ENCODE assay signal across 2 cellular contexts in the genomic region with DNA sequence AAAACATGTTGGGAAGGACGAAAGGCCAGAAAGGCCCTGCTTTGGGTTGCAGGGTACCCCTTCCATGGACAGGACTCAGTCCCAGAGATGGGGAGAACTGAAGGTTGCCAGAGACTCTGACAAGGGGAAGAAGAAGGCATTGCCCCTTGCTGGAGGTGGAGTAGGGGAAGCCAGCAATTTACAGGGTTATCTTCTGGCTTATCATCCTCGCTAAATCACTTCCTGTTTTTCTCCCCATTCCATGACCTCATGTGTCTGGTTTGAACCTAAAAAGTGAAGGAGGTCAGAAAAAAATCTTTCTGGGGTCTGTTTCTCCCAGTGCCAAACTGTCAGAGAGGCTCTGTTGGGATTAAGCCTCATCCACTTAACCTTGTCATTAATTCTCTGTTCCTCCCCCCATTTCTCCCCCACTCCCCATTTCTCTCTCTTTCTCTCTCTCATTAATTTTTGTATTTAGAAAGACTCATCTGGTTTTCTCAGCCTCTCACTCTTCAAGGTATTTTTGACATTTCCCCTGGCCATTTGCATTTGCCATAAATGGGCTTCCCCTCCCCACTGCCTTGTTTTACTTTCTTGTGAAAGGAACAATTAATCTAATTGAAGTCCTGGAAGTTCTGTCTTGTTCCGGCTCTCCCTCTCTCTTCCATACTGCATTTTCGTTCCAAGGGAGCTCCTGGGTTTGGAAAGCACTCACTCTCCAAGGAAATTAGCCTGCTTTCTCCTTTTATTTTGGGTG.
TF ChIP-seq lines count a peak whose summit lies in the region.

No MANE protein-coding gene starts in this region.

TF ChIP-seq in WTC11, 78 proteins besides CTCF, POLR2A, EP300 and RAD21 (continues in another document):
- TF ChIP-seq, protein P1, sequence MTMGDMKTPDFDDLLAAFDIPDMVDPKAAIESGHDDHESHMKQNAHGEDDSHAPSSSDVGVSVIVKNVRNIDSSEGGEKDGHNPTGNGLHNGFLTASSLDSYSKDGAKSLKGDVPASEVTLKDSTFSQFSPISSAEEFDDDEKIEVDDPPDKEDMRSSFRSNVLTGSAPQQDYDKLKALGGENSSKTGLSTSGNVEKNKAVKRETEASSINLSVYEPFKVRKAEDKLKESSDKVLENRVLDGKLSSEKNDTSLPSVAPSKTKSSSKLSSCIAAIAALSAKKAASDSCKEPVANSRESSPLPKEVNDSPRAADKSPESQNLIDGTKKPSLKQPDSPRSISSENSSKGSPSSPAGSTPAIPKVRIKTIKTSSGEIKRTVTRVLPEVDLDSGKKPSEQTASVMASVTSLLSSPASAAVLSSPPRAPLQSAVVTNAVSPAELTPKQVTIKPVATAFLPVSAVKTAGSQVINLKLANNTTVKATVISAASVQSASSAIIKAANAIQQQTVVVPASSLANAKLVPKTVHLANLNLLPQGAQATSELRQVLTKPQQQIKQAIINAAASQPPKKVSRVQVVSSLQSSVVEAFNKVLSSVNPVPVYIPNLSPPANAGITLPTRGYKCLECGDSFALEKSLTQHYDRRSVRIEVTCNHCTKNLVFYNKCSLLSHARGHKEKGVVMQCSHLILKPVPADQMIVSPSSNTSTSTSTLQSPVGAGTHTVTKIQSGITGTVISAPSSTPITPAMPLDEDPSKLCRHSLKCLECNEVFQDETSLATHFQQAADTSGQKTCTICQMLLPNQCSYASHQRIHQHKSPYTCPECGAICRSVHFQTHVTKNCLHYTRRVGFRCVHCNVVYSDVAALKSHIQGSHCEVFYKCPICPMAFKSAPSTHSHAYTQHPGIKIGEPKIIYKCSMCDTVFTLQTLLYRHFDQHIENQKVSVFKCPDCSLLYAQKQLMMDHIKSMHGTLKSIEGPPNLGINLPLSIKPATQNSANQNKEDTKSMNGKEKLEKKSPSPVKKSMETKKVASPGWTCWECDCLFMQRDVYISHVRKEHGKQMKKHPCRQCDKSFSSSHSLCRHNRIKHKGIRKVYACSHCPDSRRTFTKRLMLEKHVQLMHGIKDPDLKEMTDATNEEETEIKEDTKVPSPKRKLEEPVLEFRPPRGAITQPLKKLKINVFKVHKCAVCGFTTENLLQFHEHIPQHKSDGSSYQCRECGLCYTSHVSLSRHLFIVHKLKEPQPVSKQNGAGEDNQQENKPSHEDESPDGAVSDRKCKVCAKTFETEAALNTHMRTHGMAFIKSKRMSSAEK (CRISPR knock-in tag; IDR thresholded peaks at IDR 0.05; ENCODE audit: borderline replicate concordance): no peak
- no peak for TF ChIP-seq ZNF232 (CRISPR knock-in tag; IDR thresholded peaks at IDR 0.05)
- TF ChIP-seq HMGA2 (CRISPR knock-in tag; IDR thresholded peaks at IDR 0.05): no peak
- TF ChIP-seq ESRRA (CRISPR knock-in tag; IDR thresholded peaks at IDR 0.05; ENCODE audit: borderline replicate concordance): no peak
- TF ChIP-seq, protein P2, sequence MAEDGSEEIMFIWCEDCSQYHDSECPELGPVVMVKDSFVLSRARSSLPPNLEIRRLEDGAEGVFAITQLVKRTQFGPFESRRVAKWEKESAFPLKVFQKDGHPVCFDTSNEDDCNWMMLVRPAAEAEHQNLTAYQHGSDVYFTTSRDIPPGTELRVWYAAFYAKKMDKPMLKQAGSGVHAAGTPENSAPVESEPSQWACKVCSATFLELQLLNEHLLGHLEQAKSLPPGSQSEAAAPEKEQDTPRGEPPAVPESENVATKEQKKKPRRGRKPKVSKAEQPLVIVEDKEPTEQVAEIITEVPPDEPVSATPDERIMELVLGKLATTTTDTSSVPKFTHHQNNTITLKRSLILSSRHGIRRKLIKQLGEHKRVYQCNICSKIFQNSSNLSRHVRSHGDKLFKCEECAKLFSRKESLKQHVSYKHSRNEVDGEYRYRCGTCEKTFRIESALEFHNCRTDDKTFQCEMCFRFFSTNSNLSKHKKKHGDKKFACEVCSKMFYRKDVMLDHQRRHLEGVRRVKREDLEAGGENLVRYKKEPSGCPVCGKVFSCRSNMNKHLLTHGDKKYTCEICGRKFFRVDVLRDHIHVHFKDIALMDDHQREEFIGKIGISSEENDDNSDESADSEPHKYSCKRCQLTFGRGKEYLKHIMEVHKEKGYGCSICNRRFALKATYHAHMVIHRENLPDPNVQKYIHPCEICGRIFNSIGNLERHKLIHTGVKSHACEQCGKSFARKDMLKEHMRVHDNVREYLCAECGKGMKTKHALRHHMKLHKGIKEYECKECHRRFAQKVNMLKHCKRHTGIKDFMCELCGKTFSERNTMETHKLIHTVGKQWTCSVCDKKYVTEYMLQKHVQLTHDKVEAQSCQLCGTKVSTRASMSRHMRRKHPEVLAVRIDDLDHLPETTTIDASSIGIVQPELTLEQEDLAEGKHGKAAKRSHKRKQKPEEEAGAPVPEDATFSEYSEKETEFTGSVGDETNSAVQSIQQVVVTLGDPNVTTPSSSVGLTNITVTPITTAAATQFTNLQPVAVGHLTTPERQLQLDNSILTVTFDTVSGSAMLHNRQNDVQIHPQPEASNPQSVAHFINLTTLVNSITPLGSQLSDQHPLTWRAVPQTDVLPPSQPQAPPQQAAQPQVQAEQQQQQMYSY (CRISPR knock-in tag; IDR thresholded peaks at IDR 0.05): no peak
- no peak for TF ChIP-seq NFATC4 (CRISPR knock-in tag; IDR thresholded peaks at IDR 0.05)
- TF ChIP-seq FOXJ3 (CRISPR knock-in tag; IDR thresholded peaks at IDR 0.05; ENCODE audit: borderline replicate concordance): no peak
- TF ChIP-seq, protein P3, sequence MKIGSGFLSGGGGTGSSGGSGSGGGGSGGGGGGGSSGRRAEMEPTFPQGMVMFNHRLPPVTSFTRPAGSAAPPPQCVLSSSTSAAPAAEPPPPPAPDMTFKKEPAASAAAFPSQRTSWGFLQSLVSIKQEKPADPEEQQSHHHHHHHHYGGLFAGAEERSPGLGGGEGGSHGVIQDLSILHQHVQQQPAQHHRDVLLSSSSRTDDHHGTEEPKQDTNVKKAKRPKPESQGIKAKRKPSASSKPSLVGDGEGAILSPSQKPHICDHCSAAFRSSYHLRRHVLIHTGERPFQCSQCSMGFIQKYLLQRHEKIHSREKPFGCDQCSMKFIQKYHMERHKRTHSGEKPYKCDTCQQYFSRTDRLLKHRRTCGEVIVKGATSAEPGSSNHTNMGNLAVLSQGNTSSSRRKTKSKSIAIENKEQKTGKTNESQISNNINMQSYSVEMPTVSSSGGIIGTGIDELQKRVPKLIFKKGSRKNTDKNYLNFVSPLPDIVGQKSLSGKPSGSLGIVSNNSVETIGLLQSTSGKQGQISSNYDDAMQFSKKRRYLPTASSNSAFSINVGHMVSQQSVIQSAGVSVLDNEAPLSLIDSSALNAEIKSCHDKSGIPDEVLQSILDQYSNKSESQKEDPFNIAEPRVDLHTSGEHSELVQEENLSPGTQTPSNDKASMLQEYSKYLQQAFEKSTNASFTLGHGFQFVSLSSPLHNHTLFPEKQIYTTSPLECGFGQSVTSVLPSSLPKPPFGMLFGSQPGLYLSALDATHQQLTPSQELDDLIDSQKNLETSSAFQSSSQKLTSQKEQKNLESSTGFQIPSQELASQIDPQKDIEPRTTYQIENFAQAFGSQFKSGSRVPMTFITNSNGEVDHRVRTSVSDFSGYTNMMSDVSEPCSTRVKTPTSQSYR (CRISPR knock-in tag; IDR thresholded peaks at IDR 0.05): no peak
- TF ChIP-seq, protein P4, sequence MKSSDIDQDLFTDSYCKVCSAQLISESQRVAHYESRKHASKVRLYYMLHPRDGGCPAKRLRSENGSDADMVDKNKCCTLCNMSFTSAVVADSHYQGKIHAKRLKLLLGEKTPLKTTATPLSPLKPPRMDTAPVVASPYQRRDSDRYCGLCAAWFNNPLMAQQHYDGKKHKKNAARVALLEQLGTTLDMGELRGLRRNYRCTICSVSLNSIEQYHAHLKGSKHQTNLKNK (CRISPR knock-in tag; IDR thresholded peaks at IDR 0.05): no peak
- no peak for TF ChIP-seq RORB (CRISPR knock-in tag; IDR thresholded peaks at IDR 0.05)
- TF ChIP-seq FOXK1 (CRISPR knock-in tag; IDR thresholded peaks at IDR 0.05): no peak
- TF ChIP-seq SMAD3 (CRISPR knock-in tag; IDR thresholded peaks at IDR 0.05; ENCODE audit: borderline replicate concordance): no peak

TF ChIP-seq in HepG2, 621 proteins besides CTCF, POLR2A, EP300 and RAD21:
- TF ChIP-seq KDM6A (CRISPR knock-in tag; IDR thresholded peaks at IDR 0.05; ENCODE audit: low read depth) (no peak), ZNF782 (CRISPR knock-in tag; IDR thresholded peaks at IDR 0.05; ENCODE audit: borderline replicate concordance) (no peak), MIXL1 (CRISPR knock-in tag; IDR thresholded peaks at IDR 0.05) (no peak), HNRNPK (IDR thresholded peaks at IDR 0.05; ENCODE audit: low read depth, low read length, poor library complexity, severe bottlenecking) (peak; percentile 51), MTF1 (CRISPR knock-in tag; IDR thresholded peaks at IDR 0.05) (no peak), ZNF282 (IDR thresholded peaks at IDR 0.05; ENCODE audit: partially characterized antibody) (no peak), ELF3 (CRISPR knock-in tag; IDR thresholded peaks at IDR 0.05) (no peak), SMAD1 (CRISPR knock-in tag; IDR thresholded peaks at IDR 0.05; ENCODE audit: borderline replicate concordance, low read depth) (0 out of 2 replicates have a peak, but pooled peaks have one; percentile 9), GZF1 (CRISPR knock-in tag; IDR thresholded peaks at IDR 0.05) (0 out of 2 replicates have a peak, but pooled peaks have one; percentile 2), STAG1 (CRISPR knock-in tag; IDR thresholded peaks at IDR 0.05) (no peak), ZNF337 (CRISPR knock-in tag; IDR thresholded peaks at IDR 0.05; ENCODE audit: borderline replicate concordance, low read depth) (no peak), ZNF678 (CRISPR knock-in tag; IDR thresholded peaks at IDR 0.05) (no peak)
